Comparison of ENCODE assay signal across 35 cellular contexts in genomic region chr10:83835948-83836641, GRCh38.
"Had no signal": no experiment of that assay in that cellular context is flagged by ENCODE, and none has a peak within 500 bp of the region (broad histone marks: within the 10 kb centered on the region; RNA-seq: fewer than 3 reads in every experiment).

No MANE protein-coding gene starts in this region.

- H3K36me3 ChIP-seq: Peyer's patch, SJSA1, WERI-Rb-1 had no signal

- H3K27me3 Mint-ChIP-seq: activated CD4-positive, alpha-beta memory T cell treated with anti-CD3 and anti-CD28 coated beads, Interleukin-2, amount 10 ng/mL, durations not matched to agents 7 days and 5 days; activated CD8-positive, alpha-beta memory T cell treated with anti-CD3 and anti-CD28 coated beads, Interleukin-2, amount 10 ng/mL, durations not matched to agents 7 days and 5 days; activated naive CD4-positive, alpha-beta T cell treated with anti-CD3 and anti-CD28 coated beads, Interleukin-2, amount 10 ng/mL, durations not matched to agents 7 days and 5 days; activated naive CD8-positive, alpha-beta T cell; activated naive CD8-positive, alpha-beta T cell treated with anti-CD3 and anti-CD28 coated beads, Interleukin-2, amount 50 U/mL, for 24 hours had no signal

- H3K4me3 Mint-ChIP-seq: activated CD4-positive, alpha-beta memory T cell treated with anti-CD3 and anti-CD28 coated beads, Interleukin-2, amount 10 ng/mL, durations not matched to agents 7 days and 5 days; activated CD8-positive, alpha-beta memory T cell treated with anti-CD3 and anti-CD28 coated beads, Interleukin-2, amount 10 ng/mL, durations not matched to agents 7 days and 5 days; activated naive CD4-positive, alpha-beta T cell treated with anti-CD3 and anti-CD28 coated beads, Interleukin-2, amount 10 ng/mL, durations not matched to agents 7 days and 5 days; activated naive CD8-positive, alpha-beta T cell; activated naive CD8-positive, alpha-beta T cell treated with anti-CD3 and anti-CD28 coated beads, Interleukin-2, amount 50 U/mL, for 24 hours; brain; IgD-negative memory B cell had no signal

- H3K27ac ChIP-seq: Peyer's patch, SJSA1, WERI-Rb-1 had no signal

- H3K27me3 ChIP-seq: Peyer's patch, SJSA1 had no signal

- H3K4me3 ChIP-seq: Peyer's patch, SJSA1 had no signal

- H3K4me1 Mint-ChIP-seq: activated CD4-positive, alpha-beta memory T cell treated with anti-CD3 and anti-CD28 coated beads, Interleukin-2, amount 10 ng/mL, durations not matched to agents 7 days and 5 days; activated CD8-positive, alpha-beta memory T cell treated with anti-CD3 and anti-CD28 coated beads, Interleukin-2, amount 10 ng/mL, durations not matched to agents 7 days and 5 days; activated naive CD4-positive, alpha-beta T cell treated with anti-CD3 and anti-CD28 coated beads, Interleukin-2, amount 10 ng/mL, durations not matched to agents 7 days and 5 days; activated naive CD8-positive, alpha-beta T cell treated with anti-CD3 and anti-CD28 coated beads, Interleukin-2, amount 50 U/mL, for 24 hours; brain; IgD-negative memory B cell had no signal

- H3K4me1 ChIP-seq: Peyer's patch, SJSA1 had no signal

- H3K27ac Mint-ChIP-seq: activated CD4-positive, alpha-beta memory T cell treated with anti-CD3 and anti-CD28 coated beads, Interleukin-2, amount 10 ng/mL, durations not matched to agents 7 days and 5 days; activated CD8-positive, alpha-beta memory T cell treated with anti-CD3 and anti-CD28 coated beads, Interleukin-2, amount 10 ng/mL, durations not matched to agents 7 days and 5 days; activated naive CD4-positive, alpha-beta T cell treated with anti-CD3 and anti-CD28 coated beads, Interleukin-2, amount 10 ng/mL, durations not matched to agents 7 days and 5 days; activated naive CD8-positive, alpha-beta T cell; activated naive CD8-positive, alpha-beta T cell treated with anti-CD3 and anti-CD28 coated beads, Interleukin-2, amount 50 U/mL, for 24 hours; brain; IgD-negative memory B cell had no signal

- H3K9me3 Mint-ChIP-seq: activated naive CD4-positive, alpha-beta T cell treated with anti-CD3 and anti-CD28 coated beads, Interleukin-2, amount 10 ng/mL, durations not matched to agents 7 days and 5 days had no signal

- H3K36me3 Mint-ChIP-seq: activated CD8-positive, alpha-beta memory T cell treated with anti-CD3 and anti-CD28 coated beads, Interleukin-2, amount 10 ng/mL, durations not matched to agents 7 days and 5 days; activated naive CD4-positive, alpha-beta T cell treated with anti-CD3 and anti-CD28 coated beads, Interleukin-2, amount 10 ng/mL, durations not matched to agents 7 days and 5 days; activated naive CD8-positive, alpha-beta T cell; brain; IgD-negative memory B cell had no signal

- ATAC-seq: activated CD8-positive, alpha-beta memory T cell treated with anti-CD3 and anti-CD28 coated beads, Interleukin-2, amount 10 ng/mL, durations not matched to agents 7 days and 5 days; activated naive CD8-positive, alpha-beta T cell treated with anti-CD3 and anti-CD28 coated beads, Interleukin-2, amount 50 U/mL, for 24 hours; PC-3 had no signal

- H3K9me3 ChIP-seq: Peyer's patch, SJSA1 had no signal

- DNase-seq: activated CD4-positive, alpha-beta memory T cell treated with anti-CD3 and anti-CD28 coated beads, Interleukin-2, amount 10 ng/mL, durations not matched to agents 7 days and 5 days; activated CD4-positive, alpha-beta T cell treated with anti-CD3 and anti-CD28 coated beads for 1 hour; activated CD4-positive, alpha-beta T cell treated with anti-CD3 and anti-CD28 coated beads for 48 hours; activated CD4-positive, CD25-positive, alpha-beta regulatory T cell; activated CD8-positive, alpha-beta memory T cell treated with anti-CD3 and anti-CD28 coated beads for 24 hours; activated CD8-positive, alpha-beta memory T cell treated with anti-CD3 and anti-CD28 coated beads, Interleukin-2, amount 10 ng/mL, durations not matched to agents 7 days and 5 days; activated CD8-positive, alpha-beta memory T cell treated with anti-CD3 and anti-CD28 coated beads, Interleukin-2, amount 50 U/mL, for 48 hours; activated effector memory CD4-positive, alpha-beta T cell treated with Interleukin-2 at 50 U/mL for 16 hours; activated naive CD4-positive, alpha-beta T cell treated with anti-CD3 and anti-CD28 coated beads, Interleukin-2, amount 10 ng/mL, durations not matched to agents 7 days and 5 days; activated naive CD8-positive, alpha-beta T cell treated with anti-CD3 and anti-CD28 coated beads, Interleukin-2, amount 50 U/mL, for 24 hours; activated T-cell treated with anti-CD3 and anti-CD28 coated beads, Interleukin-2, amount 50 U/mL, for 48 hours; anterior cingulate cortex; caudate nucleus; cerebellar nuclear complex; Karpas-422; KBM-7; NCI-H1105; NCI-H1417 treated with DMSO at 0.1 percent for 48 hours; NCI-H1694 treated with DMSO at 0.1 percent for 48 hours; NCI-H2029; NCI-H2171 treated with DMSO at 0.1 percent for 48 hours; NCI-H345; NCI-H524 treated with DMSO at 0.1 percent for 48 hours; NCI-H82; NK-92 treated with Interleukin-12 subunit alpha and Interleukin-12 subunit beta, amount 100 ng/mL, for 24 hours; PC-3; Peyer's patch; RPMI8226; SHP77 treated with DMSO at 0.1 percent for 48 hours; T1000; WERI-Rb-1 had no signal
